ENCODE assay signal across 1 cellular context in genomic region chr3:45001738-45002137, GRCh38.
TF ChIP-seq lines count a peak whose summit lies in the region.

No MANE protein-coding gene starts in this region.

TF ChIP-seq in SK-N-SH, 30 proteins besides CTCF, POLR2A, EP300 and RAD21 (continued from another document):
- TF ChIP-seq USF2 (IDR thresholded peaks at IDR 0.05; ENCODE audit: borderline replicate concordance, low read depth, low read length) = no peak
- TF ChIP-seq MAX (IDR thresholded peaks at IDR 0.05; ENCODE audit: low read depth) = no peak
- no peak for TF ChIP-seq CHD2 (IDR thresholded peaks at IDR 0.05; ENCODE audit: low read length, partially characterized antibody)
